ENCODE assay signal across 11 cellular contexts in the genomic region with DNA sequence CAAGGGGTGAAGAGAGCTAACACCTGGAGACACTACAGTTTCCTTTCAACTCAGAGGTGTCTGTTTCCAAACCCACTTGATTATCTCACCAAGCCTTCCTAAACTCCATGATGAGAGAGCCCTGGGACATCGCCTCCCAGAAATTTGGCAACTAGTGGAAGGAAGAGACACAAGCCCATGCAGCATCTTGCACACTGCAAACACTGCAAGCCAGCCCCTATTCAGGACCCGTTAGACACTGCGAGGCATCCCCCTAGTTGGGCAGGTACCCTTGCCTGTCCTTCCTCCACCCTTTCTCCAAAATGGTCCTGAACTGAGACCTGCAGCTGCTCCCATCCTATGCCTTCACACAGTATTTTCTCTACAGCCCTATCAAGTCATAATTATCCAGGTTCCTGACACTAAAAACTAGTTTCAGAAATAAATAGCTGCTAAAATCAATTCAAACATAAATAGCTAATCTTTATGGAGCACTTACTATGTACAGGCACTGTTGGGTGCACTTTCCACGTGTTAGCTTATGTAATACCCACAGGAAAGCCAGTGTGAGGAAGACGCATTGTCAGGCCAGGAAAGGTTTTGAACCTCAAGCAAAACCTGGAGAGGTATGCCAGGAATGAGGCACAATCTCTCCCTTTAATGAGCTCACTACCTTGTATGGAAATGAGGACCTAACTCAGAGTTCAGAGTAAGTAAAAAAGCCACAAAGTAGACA. TPM values are rescaled to one million over a fixed set of nuclear protein-coding genes. Genes with fewer than 3 reads are reported as not detected.
DNase-seq lines count a peak whose midpoint lies in the region; ATAC-seq and TF ChIP-seq lines count a peak whose summit lies in the region.
"Had no signal": no experiment of that assay in that cellular context is flagged by ENCODE, and none has a peak within 500 bp of the region (broad histone marks: within the 10 kb centered on the region; RNA-seq: fewer than 3 reads in every experiment).

No MANE protein-coding gene starts in this region.

- H3K27me3 ChIP-seq in right atrium auricular region (no peaks in the 10 kb centered on the region), endocrine pancreas (ENCODE audit: control insufficient read depth, insufficient read depth, low read length) (no peaks in the 10 kb centered on the region), mucosa of stomach (ENCODE audit: control insufficient read depth, insufficient read depth, low read length) (no peaks in the 10 kb centered on the region)

- intact Hi-C loops in left ventricle myocardium superior (cut with micrococcal nuclease) = no loop called here

- H3K27ac ChIP-seq in right atrium auricular region = peak overlapping the region; percentile 89 to 97

- peaks cover 0 to 32% of the 10 kb centered on the region in 2 donors for H3K4me1 ChIP-seq in right atrium auricular region
- peaks cover 2% of the 10 kb centered on the region for H3K4me1 ChIP-seq in endocrine pancreas (ENCODE audit: control insufficient read depth, insufficient read depth, low read length)
- peaks cover 11% of the 10 kb centered on the region for H3K4me1 ChIP-seq in mucosa of stomach (ENCODE audit: control insufficient read depth, insufficient read depth, low read length)

- peak overlapping the region; percentile 67 to 77 for H3K4me3 ChIP-seq in right atrium auricular region
- peak overlapping the region; percentile 89 for H3K4me3 ChIP-seq in endocrine pancreas (ENCODE audit: control insufficient read depth, insufficient read depth, low read length)
- H3K4me3 ChIP-seq in mucosa of stomach (ENCODE audit: low read length) = peak overlapping the region; percentile 94

- H3K36me3 ChIP-seq in right atrium auricular region (no peaks in the 10 kb centered on the region), endocrine pancreas (ENCODE audit: control insufficient read depth, insufficient read depth, low read length) (no peaks in the 10 kb centered on the region), mucosa of stomach (ENCODE audit: control insufficient read depth, insufficient read depth, low read length) (no peaks in the 10 kb centered on the region)

- no peak for TF ChIP-seq CTCF in right atrium auricular region (IDR thresholded peaks at IDR 0.05)

- ATAC-seq in left ventricle myocardium superior (no peak), GM18517 (IDR thresholded peaks at IDR 0.05; ENCODE audit: unreplicated experiment) (no peak)
- ATAC-seq: activated CD4-positive, alpha-beta T cell treated with anti-CD3 and anti-CD28 coated beads for 36 hours; Panc1 had no signal

- DNase-seq in right atrium auricular region (ENCODE audit: low spot score) = no peak
- no peak for DNase-seq in left ventricle myocardium superior
- DNase-seq in NCI-H2196 (lab: John Stamatoyannopoulos, UW; ENCODE audit: unreplicated experiment) = no peak
- no peak for DNase-seq in NCI-H748 (lab: John Stamatoyannopoulos, UW; ENCODE audit: unreplicated experiment)
- no peak for DNase-seq in AG20443 (ENCODE audit: low spot score)
- DNase-seq: activated CD4-positive, alpha-beta T cell treated with anti-CD3 and anti-CD28 coated beads for 36 hours; Kasumi-1 had no signal

- no peaks in the 10 kb centered on the region for H3K9me3 ChIP-seq in right atrium auricular region
- H3K9me3 ChIP-seq in endocrine pancreas (ENCODE audit: control insufficient read depth, low read length) = no peaks in the 10 kb centered on the region
- no peaks in the 10 kb centered on the region for H3K9me3 ChIP-seq in mucosa of stomach (ENCODE audit: control insufficient read depth, low read length)

- H3K9ac ChIP-seq in endocrine pancreas (ENCODE audit: control insufficient read depth, insufficient read depth, low read length) (no peak overlapping the region), mucosa of stomach (ENCODE audit: low read length) (peak overlapping the region; percentile 92)

RNA-seq across cellular contexts. Expression of a gene that starts 2.8 kb away (rescaled TPM):
- total RNA-seq in right atrium auricular region (10 to 100 TPM; 28.5 to 34.8 TPM), left ventricle myocardium superior (37.5 TPM)
